Comparison of ENCODE assay signal across 30 cellular contexts in the genomic region with DNA sequence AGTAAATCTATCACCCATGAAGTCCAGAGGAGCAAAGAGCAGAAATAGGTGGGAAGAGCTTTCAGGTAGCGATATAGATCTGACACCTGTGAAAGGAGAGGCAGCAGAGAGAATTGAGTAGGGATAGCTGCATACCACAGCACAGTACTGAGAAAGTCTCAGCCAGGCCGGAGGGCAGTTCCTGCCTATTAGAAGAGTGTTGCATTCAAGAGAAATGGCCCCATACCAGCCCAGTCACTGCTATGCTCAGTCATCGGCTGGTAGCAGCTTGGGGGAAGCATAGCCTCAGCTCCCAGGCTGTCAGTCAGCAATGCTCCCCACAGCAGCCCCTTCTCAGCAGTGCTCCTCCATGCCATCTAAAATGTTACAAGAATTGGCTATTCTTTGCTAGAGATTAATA.
"Had no signal": no experiment of that assay in that cellular context is flagged by ENCODE, and none has a peak within 500 bp of the region (broad histone marks: within the 10 kb centered on the region; RNA-seq: fewer than 3 reads in every experiment).

No MANE protein-coding gene starts in this region.

- H3K27ac Mint-ChIP-seq: activated naive CD8-positive, alpha-beta T cell; brain; natural killer cell treated with Interleukin-12 subunit alpha and Interleukin-12 subunit beta and Interleukin-15 and Interleukin-18, amount 100 ng/mL, for 72 hours; progenitor cell of endocrine pancreas; T-helper 1 cell treated with Interleukin-12 subunit alpha and Interleukin-12 subunit beta and Interleukin-4 antibody, amounts not matched to agents 30 μg/mL and 1 μg/mL, for 36 hours had no signal

- H3K9me3 ChIP-seq: esophagus muscularis mucosa, heart right ventricle, lower lobe of right lung, mucosa of descending colon, testis had no signal

- ATAC-seq: activated CD4-positive, CD25-positive, alpha-beta regulatory T cell treated with anti-CD3 and anti-CD28 coated beads, Interleukin-2, amount 50 U/mL, for 24 hours; foreskin keratinocyte; mucosa of descending colon; natural killer cell treated with Interleukin-12 subunit alpha and Interleukin-12 subunit beta and Interleukin-15 and Interleukin-18, amount 100 ng/mL, for 72 hours; sciatic nerve; stimulated activated naive CD8-positive, alpha-beta T cell treated with anti-CD3 and anti-CD28 coated beads, Interleukin-15, Interleukin-2, amounts not matched to agents 100 U/mL and 50 U/mL, for 24 hours had no signal

- H3K4me1 ChIP-seq: esophagus muscularis mucosa, foreskin keratinocyte, heart right ventricle, lower lobe of right lung, testis, transverse colon had no signal

- H3K27me3 ChIP-seq: cardiac muscle cell, esophagus muscularis mucosa, foreskin keratinocyte, heart right ventricle, testis, transverse colon had no signal

- H3K27ac ChIP-seq: cardiac muscle cell, esophagus muscularis mucosa, foreskin keratinocyte, heart right ventricle, lower lobe of right lung, skin epidermis, testis, transverse colon, VCaP had no signal

- H3K27me3 Mint-ChIP-seq: activated naive CD8-positive, alpha-beta T cell; natural killer cell treated with Interleukin-12 subunit alpha and Interleukin-12 subunit beta and Interleukin-15 and Interleukin-18, amount 100 ng/mL, for 72 hours; progenitor cell of endocrine pancreas had no signal

- H3K4me3 Mint-ChIP-seq: activated naive CD8-positive, alpha-beta T cell; brain; natural killer cell treated with Interleukin-12 subunit alpha and Interleukin-12 subunit beta and Interleukin-15 and Interleukin-18, amount 100 ng/mL, for 72 hours; T-helper 1 cell treated with Interleukin-12 subunit alpha and Interleukin-12 subunit beta and Interleukin-4 antibody, amounts not matched to agents 30 μg/mL and 1 μg/mL, for 36 hours had no signal

- DNase-seq: activated CD4-positive, alpha-beta T cell treated with anti-CD3 and anti-CD28 coated beads for 48 hours; activated CD4-positive, alpha-beta T cell treated with anti-CD3 and anti-CD28 coated beads, Interleukin-2, amount 50 U/mL, for 48 hours; activated CD8-positive, alpha-beta memory T cell treated with anti-CD3 and anti-CD28 coated beads for 24 hours; activated effector memory CD4-positive, alpha-beta T cell treated with Interleukin-2 at 50 U/mL for 16 hours; activated naive CD4-positive, alpha-beta T cell treated with Interleukin-2 at 50 U/mL for 16 hours; anterior cingulate cortex; cortex of kidney; foreskin keratinocyte; heart right ventricle; lower lobe of right lung; mucosa of descending colon; stimulated activated CD4-positive, alpha-beta T cell treated with anti-CD3 and anti-CD28 coated beads, Interleukin-12 subunit alpha, Interleukin-12 subunit beta, amount 100 ng/mL, for 4 hours; stimulated activated CD4-positive, alpha-beta T cell treated with anti-CD3 and anti-CD28 coated beads, Interleukin-4, amount 100 ng/mL, for 1 hour; stimulated activated naive CD8-positive, alpha-beta T cell treated with anti-CD3 and anti-CD28 coated beads, Interleukin-15, Interleukin-2, amounts not matched to agents 100 U/mL and 50 U/mL, for 24 hours; T-helper 9 cell; testis; transverse colon had no signal

- FAIRE-seq: keratinocyte, TTC549 had no signal

- H3K36me3 ChIP-seq: cardiac muscle cell, esophagus muscularis mucosa, heart right ventricle, lower lobe of right lung, transverse colon had no signal

- H3K36me3 Mint-ChIP-seq: activated naive CD8-positive, alpha-beta T cell; brain; natural killer cell treated with Interleukin-12 subunit alpha and Interleukin-12 subunit beta and Interleukin-15 and Interleukin-18, amount 100 ng/mL, for 72 hours had no signal

- H3K4me3 ChIP-seq: cardiac muscle cell, esophagus muscularis mucosa, heart right ventricle, lower lobe of right lung, mucosa of descending colon, skin epidermis, testis, transverse colon had no signal
